Comparison of ENCODE assay signal across 1 cellular context in the genomic region with DNA sequence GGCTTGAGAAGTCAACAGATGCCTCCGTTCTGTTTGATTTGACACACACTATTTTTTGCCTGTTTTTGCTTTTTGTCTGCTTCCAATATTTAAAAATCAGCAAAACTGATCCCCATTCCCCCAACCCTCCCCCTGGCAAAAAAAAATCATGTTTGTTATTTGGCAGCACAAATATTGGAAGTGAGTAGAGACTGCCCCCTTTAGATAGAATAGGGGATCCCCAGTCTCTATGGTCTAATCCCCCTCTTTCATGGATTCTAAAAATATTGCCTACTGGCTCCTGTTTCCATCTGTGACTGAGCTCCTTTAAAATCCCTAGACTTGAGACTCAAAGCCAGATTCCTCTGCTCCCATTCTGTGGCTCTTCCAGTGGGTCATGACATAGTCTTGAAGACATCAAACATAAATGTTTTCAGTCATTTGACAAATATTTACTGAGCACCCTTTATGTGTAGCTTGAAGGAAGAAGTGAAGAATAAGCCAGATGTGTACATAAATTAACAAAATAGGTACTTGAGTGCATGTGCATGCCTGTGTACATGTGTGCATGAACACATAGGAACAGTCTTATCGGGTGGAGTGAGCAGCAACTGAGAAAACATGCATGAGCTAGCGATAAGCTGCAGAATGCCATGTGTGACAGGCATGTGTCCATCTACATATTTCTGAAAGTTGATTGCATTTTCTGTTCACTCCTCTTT.
TF ChIP-seq lines count a peak whose summit lies in the region.

No MANE protein-coding gene starts in this region.

TF ChIP-seq in K562, 482 proteins besides CTCF, POLR2A, EP300 and RAD21:
- TF ChIP-seq NFRKB (IDR thresholded peaks at IDR 0.05; ENCODE audit: low read depth) (no peak), NFYB (IDR thresholded peaks at IDR 0.05; ENCODE audit: extremely low read depth, insufficient read length) (no peak), KLF6 (CRISPR knock-in tag; IDR thresholded peaks at IDR 0.05; ENCODE audit: borderline replicate concordance) (no peak), ZNF717 (CRISPR knock-in tag; IDR thresholded peaks at IDR 0.05) (no peak), GABPA (tag; conservative IDR thresholded peaks at IDR 0.05; ENCODE audit: low read depth) (no peak), ZNF347 (CRISPR knock-in tag; IDR thresholded peaks at IDR 0.05; ENCODE audit: low read depth) (no peak), NFIC (IDR thresholded peaks at IDR 0.05) (no peak), GABPB2 (CRISPR knock-in tag; conservative IDR thresholded peaks at IDR 0.05) (no peak)
- TF ChIP-seq, protein P1, sequence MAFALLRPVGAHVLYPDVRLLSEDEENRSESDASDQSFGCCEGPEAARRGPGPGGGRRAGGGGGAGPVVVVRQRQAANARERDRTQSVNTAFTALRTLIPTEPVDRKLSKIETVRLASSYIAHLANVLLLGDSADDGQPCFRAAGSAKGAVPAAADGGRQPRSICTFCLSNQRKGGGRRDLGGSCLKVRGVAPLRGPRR (CRISPR knock-in tag; IDR thresholded peaks at IDR 0.05), result no peak
- TF ChIP-seq, protein P2, sequence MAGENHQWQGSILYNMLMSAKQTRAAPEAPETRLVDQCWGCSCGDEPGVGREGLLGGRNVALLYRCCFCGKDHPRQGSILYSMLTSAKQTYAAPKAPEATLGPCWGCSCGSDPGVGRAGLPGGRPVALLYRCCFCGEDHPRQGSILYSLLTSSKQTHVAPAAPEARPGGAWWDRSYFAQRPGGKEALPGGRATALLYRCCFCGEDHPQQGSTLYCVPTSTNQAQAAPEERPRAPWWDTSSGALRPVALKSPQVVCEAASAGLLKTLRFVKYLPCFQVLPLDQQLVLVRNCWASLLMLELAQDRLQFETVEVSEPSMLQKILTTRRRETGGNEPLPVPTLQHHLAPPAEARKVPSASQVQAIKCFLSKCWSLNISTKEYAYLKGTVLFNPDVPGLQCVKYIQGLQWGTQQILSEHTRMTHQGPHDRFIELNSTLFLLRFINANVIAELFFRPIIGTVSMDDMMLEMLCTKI (IDR thresholded peaks at IDR 0.05; ENCODE audit: partially characterized antibody), result no peak
- TF ChIP-seq, protein P3, sequence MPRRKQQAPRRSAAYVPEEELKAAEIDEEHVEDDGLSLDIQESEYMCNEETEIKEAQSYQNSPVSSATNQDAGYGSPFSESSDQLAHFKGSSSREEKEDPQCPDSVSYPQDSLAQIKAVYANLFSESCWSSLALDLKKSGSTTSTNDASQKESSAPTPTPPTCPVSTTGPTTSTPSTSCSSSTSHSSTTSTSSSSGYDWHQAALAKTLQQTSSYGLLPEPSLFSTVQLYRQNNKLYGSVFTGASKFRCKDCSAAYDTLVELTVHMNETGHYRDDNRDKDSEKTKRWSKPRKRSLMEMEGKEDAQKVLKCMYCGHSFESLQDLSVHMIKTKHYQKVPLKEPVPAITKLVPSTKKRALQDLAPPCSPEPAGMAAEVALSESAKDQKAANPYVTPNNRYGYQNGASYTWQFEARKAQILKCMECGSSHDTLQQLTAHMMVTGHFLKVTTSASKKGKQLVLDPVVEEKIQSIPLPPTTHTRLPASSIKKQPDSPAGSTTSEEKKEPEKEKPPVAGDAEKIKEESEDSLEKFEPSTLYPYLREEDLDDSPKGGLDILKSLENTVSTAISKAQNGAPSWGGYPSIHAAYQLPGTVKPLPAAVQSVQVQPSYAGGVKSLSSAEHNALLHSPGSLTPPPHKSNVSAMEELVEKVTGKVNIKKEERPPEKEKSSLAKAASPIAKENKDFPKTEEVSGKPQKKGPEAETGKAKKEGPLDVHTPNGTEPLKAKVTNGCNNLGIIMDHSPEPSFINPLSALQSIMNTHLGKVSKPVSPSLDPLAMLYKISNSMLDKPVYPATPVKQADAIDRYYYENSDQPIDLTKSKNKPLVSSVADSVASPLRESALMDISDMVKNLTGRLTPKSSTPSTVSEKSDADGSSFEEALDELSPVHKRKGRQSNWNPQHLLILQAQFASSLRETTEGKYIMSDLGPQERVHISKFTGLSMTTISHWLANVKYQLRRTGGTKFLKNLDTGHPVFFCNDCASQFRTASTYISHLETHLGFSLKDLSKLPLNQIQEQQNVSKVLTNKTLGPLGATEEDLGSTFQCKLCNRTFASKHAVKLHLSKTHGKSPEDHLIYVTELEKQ (CRISPR knock-in tag; IDR thresholded peaks at IDR 0.05), result no peak
- TF ChIP-seq, protein P4, sequence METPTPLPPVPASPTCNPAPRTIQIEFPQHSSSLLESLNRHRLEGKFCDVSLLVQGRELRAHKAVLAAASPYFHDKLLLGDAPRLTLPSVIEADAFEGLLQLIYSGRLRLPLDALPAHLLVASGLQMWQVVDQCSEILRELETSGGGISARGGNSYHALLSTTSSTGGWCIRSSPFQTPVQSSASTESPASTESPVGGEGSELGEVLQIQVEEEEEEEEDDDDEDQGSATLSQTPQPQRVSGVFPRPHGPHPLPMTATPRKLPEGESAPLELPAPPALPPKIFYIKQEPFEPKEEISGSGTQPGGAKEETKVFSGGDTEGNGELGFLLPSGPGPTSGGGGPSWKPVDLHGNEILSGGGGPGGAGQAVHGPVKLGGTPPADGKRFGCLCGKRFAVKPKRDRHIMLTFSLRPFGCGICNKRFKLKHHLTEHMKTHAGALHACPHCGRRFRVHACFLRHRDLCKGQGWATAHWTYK (CRISPR knock-in tag; IDR thresholded peaks at IDR 0.05), result no peak
